ENCODE assay signal across 8 cellular contexts in genomic region chr21:45439171-45439872, GRCh38. TPM values are rescaled to one million over a fixed set of nuclear protein-coding genes. Genes with fewer than 3 reads are reported as not detected.
DNase-seq lines count a peak whose midpoint lies in the region; ATAC-seq and TF ChIP-seq lines count a peak whose summit lies in the region.

No MANE protein-coding gene starts in this region.

- peak; percentile 50 for ATAC-seq in GM21576 (IDR thresholded peaks at IDR 0.05; ENCODE audit: unreplicated experiment)
- no peak for ATAC-seq in HG03025 (IDR thresholded peaks at IDR 0.05; ENCODE audit: low FRiP score, unreplicated experiment)

- 0 out of 2 replicates have a peak overlapping the region, but pooled peaks have one; percentile 12 for H3K4me3 ChIP-seq in BJ (ENCODE audit: low read depth, low read length)
- no peak overlapping the region for H3K4me3 ChIP-seq in kidney epithelial cell (ENCODE audit: low read depth, low read length)

- TF ChIP-seq CTCF in BJ (IDR thresholded peaks at IDR 0.05; ENCODE audit: insufficient read depth, low read depth, low read length) (peak; percentile 93), kidney epithelial cell (IDR thresholded peaks at IDR 0.05; ENCODE audit: insufficient read depth, low read length, poor library complexity, severe bottlenecking) (peak; percentile 92)

- peak overlapping the region; percentile 17 for H3K27ac ChIP-seq in caudate nucleus (ENCODE audit: low read depth, low read length)

- CTCF ChIA-PET in BJ (lab: Yijun Ruan, JAX) = interaction anchor here (0.6 to 4.3 kb wide), 19 partner anchors 11 to 302 kb away, joined by 3 to 66 read pairs (median 4); no protein-coding TSS in a partner anchor

- no peaks in the 10 kb centered on the region for H3K27me3 ChIP-seq in BJ (ENCODE audit: control insufficient read depth, insufficient read depth, low read length)
- no peaks in the 10 kb centered on the region for H3K27me3 ChIP-seq in kidney epithelial cell (ENCODE audit: control insufficient read depth, insufficient read depth, low read length)

- H3K36me3 ChIP-seq in BJ (ENCODE audit: control insufficient read depth, insufficient read depth, low read length) = 0 out of 2 replicates have a peak, but pooled peaks cover 3% of the 10 kb centered on the region
- H3K36me3 ChIP-seq in kidney epithelial cell (ENCODE audit: control insufficient read depth, insufficient read depth, low read length) = no peaks in the 10 kb centered on the region

- peak; percentile 40 for DNase-seq in BJ (ENCODE audit: low read depth)
- DNase-seq in NCI-H2196 (lab: John Stamatoyannopoulos, UW; ENCODE audit: unreplicated experiment) = peak; percentile 77
- peak; percentile 90 for DNase-seq in activated CD4-positive, CD25-positive, alpha-beta regulatory T cell treated with anti-CD3 and anti-CD28 coated beads, Interleukin-2, amount 50 U/mL, for 72 hours
- peak in 54 of 61 donors; percentile 17 to 76 (median 52) for DNase-seq in caudate nucleus (lab: John Stamatoyannopoulos, UW)
- peak; percentile 61 for DNase-seq in kidney epithelial cell (ENCODE audit: low read depth)
- DNase-seq in stimulated activated CD4-positive, alpha-beta T cell treated with anti-CD3 and anti-CD28 coated beads, Interleukin-15, amount 100 ng/mL, for 48 hours (ENCODE audit: low read depth in 2 of 2) = peak; percentile 62 to 77

- POLR2A ChIA-PET in BJ (lab: Charles Lee) = interaction anchor here (0.6 kb wide), 1 partner anchor 394 kb away, joined by 3 read pairs; no protein-coding TSS in a partner anchor

RNA-seq across cellular contexts. Expression of gene COL18A1, which starts 34.4 kb away (rescaled TPM):
- 50.5 and 99.7 TPM in 2 replicates for polyA plus RNA-seq in BJ (2011; rRNA removed)
- polyA minus RNA-seq in BJ (2011; rRNA and poly(A)+ RNA removed) = 13.6 and 20.9 TPM in 2 replicates
- 808 and 952 TPM in 2 replicates for total RNA-seq in kidney epithelial cell

Comparison
In these comparisons a context has a peak if more than half of its experiments do, and no peak if none do; other contexts are left out.
1. DNase-seq: peak in every context shown above with its lines; median percentile 90 in activated CD4-positive, CD25-positive, alpha-beta regulatory T cell treated with anti-CD3 and anti-CD28 coated beads, Interleukin-2, amount 50 U/mL, for 72 hours; 77 in NCI-H2196; 70 in stimulated activated CD4-positive, alpha-beta T cell treated with anti-CD3 and anti-CD28 coated beads, Interleukin-15, amount 100 ng/mL, for 48 hours; 61 in kidney epithelial cell; 52 in caudate nucleus; 40 in BJ.